Comparison of ENCODE assay signal across 8 cellular contexts in the genomic region with DNA sequence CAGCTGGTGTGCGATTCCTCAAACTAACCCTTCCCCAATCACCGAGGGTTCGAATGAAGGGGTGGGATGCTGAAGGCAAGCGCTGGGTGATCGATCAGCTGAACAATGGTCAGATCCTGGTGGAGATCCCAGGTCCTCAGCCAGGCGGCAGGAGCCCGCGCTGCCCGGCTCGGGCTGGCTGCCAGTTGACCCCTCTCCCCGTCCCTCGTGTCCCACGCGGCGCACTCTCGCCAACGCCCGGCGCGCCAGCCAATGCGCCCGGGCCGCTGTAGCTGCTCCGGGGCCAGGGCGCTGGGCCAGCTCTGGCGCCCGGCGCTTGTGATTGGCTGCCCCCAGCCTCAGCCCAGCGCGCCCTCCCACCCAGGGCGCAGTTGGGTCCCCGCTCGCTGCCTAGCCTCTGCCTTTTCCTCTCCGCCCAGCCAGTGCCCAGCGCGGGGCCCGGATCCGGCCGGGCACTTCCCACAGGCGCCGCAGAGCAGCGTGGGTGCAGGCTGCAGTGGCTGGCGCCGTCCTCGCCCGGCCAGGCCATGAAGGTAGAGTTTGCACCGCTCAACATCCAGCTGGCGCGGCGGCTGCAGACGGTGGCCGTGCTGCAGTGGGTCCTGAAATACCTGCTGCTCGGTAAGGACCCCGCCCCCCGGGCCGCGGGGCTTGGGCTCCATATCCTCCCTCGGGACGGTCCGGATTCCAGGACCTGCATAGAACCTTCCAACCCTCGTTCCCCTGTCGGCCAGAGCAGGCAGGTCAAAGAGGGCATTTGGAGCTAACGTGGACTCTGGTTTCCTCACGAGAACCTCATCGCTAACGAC. TPM values are rescaled to one million over a fixed set of nuclear protein-coding genes. Genes with fewer than 3 reads are reported as not detected.
DNase-seq lines count a peak whose midpoint lies in the region; ATAC-seq and TF ChIP-seq lines count a peak whose summit lies in the region.

A gene with protein sequence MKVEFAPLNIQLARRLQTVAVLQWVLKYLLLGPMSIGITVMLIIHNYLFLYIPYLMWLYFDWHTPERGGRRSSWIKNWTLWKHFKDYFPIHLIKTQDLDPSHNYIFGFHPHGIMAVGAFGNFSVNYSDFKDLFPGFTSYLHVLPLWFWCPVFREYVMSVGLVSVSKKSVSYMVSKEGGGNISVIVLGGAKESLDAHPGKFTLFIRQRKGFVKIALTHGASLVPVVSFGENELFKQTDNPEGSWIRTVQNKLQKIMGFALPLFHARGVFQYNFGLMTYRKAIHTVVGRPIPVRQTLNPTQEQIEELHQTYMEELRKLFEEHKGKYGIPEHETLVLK (plus strand): TSS at position 400 of the 809 bp plus-strand sequence. CDS start 128 bp downstream, at position 528.

- peaks cover 51% of the 10 kb centered on the region for H3K4me1 ChIP-seq in mononuclear cell (ENCODE audit: insufficient read depth, low read length)
- peaks cover 0 to 14% (median 12%) of the 10 kb centered on the region in 4 donors for H3K4me1 ChIP-seq in transverse colon

- H3K36me3 ChIP-seq in transverse colon: no peaks in the 10 kb centered on the region

- H3K4me3 ChIP-seq in epithelial cell of proximal tubule (ENCODE audit: low read depth, low read length): peak within 1 kb of the TSS; percentile 62
- H3K4me3 ChIP-seq in mononuclear cell (ENCODE audit: low read length): peak within 1 kb of the TSS; percentile 17
- H3K4me3 ChIP-seq in transverse colon: peak within 1 kb of the TSS; percentile 11 to 50 (median 37)

- H3K27ac ChIP-seq in transverse colon: peak within 1 kb of the TSS in 1 of 4 donors; percentile 9

- CTCF ChIA-PET in activated CD8-positive, alpha-beta memory T cell treated with anti-CD3 and anti-CD28 coated beads, Interleukin-2, amount 10 ng/mL, durations not matched to agents 7 days and 5 days (lab: Charles Lee): interaction anchor here (0.8 to 1.2 kb wide), 2 partner anchors 19 to 129 kb away, joined by 3 to 7 read pairs; no protein-coding TSS in a partner anchor

- peak; percentile 55 for ATAC-seq in activated CD8-positive, alpha-beta memory T cell treated with anti-CD3 and anti-CD28 coated beads, Interleukin-2, amount 10 ng/mL, durations not matched to agents 7 days and 5 days

- no peak for TF ChIP-seq EP300 in transverse colon (IDR thresholded peaks at IDR 0.05; ENCODE audit: low read depth)

- in situ Hi-C loops in transverse colon (cut with MboI; ENCODE audit: low pct_ligation_motif_present in 1 of 4, low pct_unique_long_range_greater_than_20kb in 1 of 4, low sequenced_read_pairs in 3 of 4): no loop called here

- TF ChIP-seq CTCF in epithelial cell of proximal tubule (conservative IDR thresholded peaks at IDR 0.05; ENCODE audit: low read depth, low read length) (peak; percentile 24), transverse colon (IDR thresholded peaks at IDR 0.05) (peak in 1 of 5 experiments; percentile 22)

- H3K4me3 Mint-ChIP-seq in activated CD8-positive, alpha-beta memory T cell treated with anti-CD3 and anti-CD28 coated beads, Interleukin-2, amount 10 ng/mL, durations not matched to agents 7 days and 5 days: peak within 1 kb of the TSS; percentile 9

- WGBS in transverse colon (ENCODE audit: low coverage in 1 of 2), 2 donors: 12% methylated on average over 6 to 37 of the region's 66 CpGs

- no peak within 1 kb of the TSS for H3K27ac Mint-ChIP-seq in activated CD8-positive, alpha-beta memory T cell treated with anti-CD3 and anti-CD28 coated beads, Interleukin-2, amount 10 ng/mL, durations not matched to agents 7 days and 5 days

- DNase-seq in activated CD8-positive, alpha-beta memory T cell treated with anti-CD3 and anti-CD28 coated beads, Interleukin-2, amount 10 ng/mL, durations not matched to agents 7 days and 5 days: no peak
- no peak for DNase-seq in activated CD8-positive, alpha-beta memory T cell treated with anti-CD3 and anti-CD28 coated beads for 24 hours
- DNase-seq in NCI-H748 treated with DMSO at 0.1 percent for 48 hours (lab: John Stamatoyannopoulos, UW): peak; percentile 39
- DNase-seq in epithelial cell of proximal tubule (ENCODE audit: low read depth): no peak
- peak; percentile 34 for DNase-seq in transverse colon
- DNase-seq in stimulated activated CD4-positive, alpha-beta T cell treated with anti-CD3 and anti-CD28 coated beads, Interleukin-4, amount 100 ng/mL, for 1 hour: no peak
- DNase-seq in NCI-H2029 treated with DMSO at 0.1 percent for 48 hours (lab: John Stamatoyannopoulos, UW): no peak

- no peak for TF ChIP-seq POLR2A in transverse colon (IDR thresholded peaks at IDR 0.05)

- peaks cover 71% of the 10 kb centered on the region for H3K27me3 Mint-ChIP-seq in activated CD8-positive, alpha-beta memory T cell treated with anti-CD3 and anti-CD28 coated beads, Interleukin-2, amount 10 ng/mL, durations not matched to agents 7 days and 5 days

- intact Hi-C loops in transverse colon (cut with DNase I; ENCODE audit: low total_unique reads): no loop called here

- H3K36me3 Mint-ChIP-seq in activated CD8-positive, alpha-beta memory T cell treated with anti-CD3 and anti-CD28 coated beads, Interleukin-2, amount 10 ng/mL, durations not matched to agents 7 days and 5 days: no peaks in the 10 kb centered on the region

- H3K9me3 ChIP-seq in mononuclear cell (ENCODE audit: low read depth, low read length) (no peaks in the 10 kb centered on the region), transverse colon (no peaks in the 10 kb centered on the region)

- H3K27me3 ChIP-seq in mononuclear cell (ENCODE audit: insufficient read depth, low read length) (peaks cover 44% of the 10 kb centered on the region), transverse colon (peaks cover 15% of the 10 kb centered on the region)

- peaks cover 7% of the 10 kb centered on the region for H3K4me1 Mint-ChIP-seq in activated CD8-positive, alpha-beta memory T cell treated with anti-CD3 and anti-CD28 coated beads, Interleukin-2, amount 10 ng/mL, durations not matched to agents 7 days and 5 days

- no peaks in the 10 kb centered on the region for H3K9me3 Mint-ChIP-seq in activated CD8-positive, alpha-beta memory T cell treated with anti-CD3 and anti-CD28 coated beads, Interleukin-2, amount 10 ng/mL, durations not matched to agents 7 days and 5 days (ENCODE audit: low read depth)

RNA-seq across cellular contexts. Expression of the gene that starts here (rescaled TPM):
- total RNA-seq in activated CD8-positive, alpha-beta memory T cell treated with anti-CD3 and anti-CD28 coated beads, Interleukin-2, amount 10 ng/mL, durations not matched to agents 7 days and 5 days: not detected
- not detected in 2 replicates for total RNA-seq in epithelial cell of proximal tubule
- total RNA-seq in mononuclear cell: not detected
- under 1 TPM in 1 of 4 donors, not detected in 3; 0.80 TPM for total RNA-seq in transverse colon

Comparison
In these comparisons a context has a peak if more than half of its experiments do, and no peak if none do; other contexts are left out.
1. Peak in ATAC-seq in activated CD8-positive, alpha-beta memory T cell treated with anti-CD3 and anti-CD28 coated beads, Interleukin-2, amount 10 ng/mL, durations not matched to agents 7 days and 5 days; RNA of the gene not detected or under 1 TPM.
2. Peak in DNase-seq and H3K4me3 ChIP-seq in transverse colon; RNA of the gene not detected or under 1 TPM.